Comparison of ENCODE assay signal across 24 cellular contexts in genomic region chr11:125337836-125338235, GRCh38.
A peak's percentile ranks its signal among the peaks of the same experiment; 100 is the strongest.
DNase-seq lines count a peak whose midpoint lies in the region; ATAC-seq and TF ChIP-seq lines count a peak whose summit lies in the region.
"Had no signal": no experiment of that assay in that cellular context is flagged by ENCODE, and none has a peak within 500 bp of the region (broad histone marks: within the 10 kb centered on the region; RNA-seq: fewer than 3 reads in every experiment).

No MANE protein-coding gene starts in this region.

- H3K9me3 Mint-ChIP-seq in GM23338 = no peaks in the 10 kb centered on the region
- H3K9me3 Mint-ChIP-seq: activated CD4-positive, alpha-beta memory T cell treated with anti-CD3 and anti-CD28 coated beads, Interleukin-2, amount 10 ng/mL, durations not matched to agents 7 days and 5 days; activated naive CD4-positive, alpha-beta T cell treated with anti-CD3 and anti-CD28 coated beads, Interleukin-2, amount 10 ng/mL, durations not matched to agents 7 days and 5 days; WTC11 had no signal

- H3K4me3 Mint-ChIP-seq in GM23338 = no peak overlapping the region
- H3K4me3 Mint-ChIP-seq: activated CD4-positive, alpha-beta memory T cell treated with anti-CD3 and anti-CD28 coated beads, Interleukin-2, amount 10 ng/mL, durations not matched to agents 7 days and 5 days; activated naive CD4-positive, alpha-beta T cell treated with anti-CD3 and anti-CD28 coated beads, Interleukin-2, amount 10 ng/mL, durations not matched to agents 7 days and 5 days; T-helper 17 cell; WTC11 had no signal

- ATAC-seq in GM23338 (no peak), foreskin keratinocyte (no peak), HG03159 (IDR thresholded peaks at IDR 0.05; ENCODE audit: unreplicated experiment) (no peak)
- ATAC-seq: A549; stimulated activated naive CD8-positive, alpha-beta T cell treated with anti-CD3 and anti-CD28 coated beads, Interleukin-15, Interleukin-2, amounts not matched to agents 100 U/mL and 50 U/mL, for 24 hours; T-helper 17 cell; WTC11 had no signal

- H3F3A ChIP-seq in GM23248 (ENCODE audit: insufficient read depth) (peaks cover 17% of the 10 kb centered on the region), GM23338 (replicated peaks; ENCODE audit: low read depth) (no peaks in the 10 kb centered on the region)

- no peaks in the 10 kb centered on the region for H3K36me3 ChIP-seq in GM23248 (ENCODE audit: low read depth)
- H3K36me3 ChIP-seq in skeletal muscle satellite cell (ENCODE audit: insufficient read depth, low read length) = no peaks in the 10 kb centered on the region
- no peaks in the 10 kb centered on the region for H3K36me3 ChIP-seq in GM23338 (ENCODE audit: insufficient read depth)
- H3K36me3 ChIP-seq: BLaER1 treated with 17β-estradiol and CSF1 and Interleukin-3, amounts not matched to agents 10 nM and 100 nM; colonic mucosa; HAP-1; SJSA1 had no signal

- no peak overlapping the region for H2AFZ ChIP-seq in GM23248
- H2AFZ ChIP-seq in GM23338 = no peak overlapping the region
- H2AFZ ChIP-seq: PC-9 had no signal

- H3K36me3 Mint-ChIP-seq in GM23338 (ENCODE audit: low read depth) = no peaks in the 10 kb centered on the region
- H3K36me3 Mint-ChIP-seq: activated naive CD4-positive, alpha-beta T cell treated with anti-CD3 and anti-CD28 coated beads, Interleukin-2, amount 10 ng/mL, durations not matched to agents 7 days and 5 days; WTC11 had no signal

- H4K20me1 ChIP-seq in GM23248 (ENCODE audit: insufficient read depth) = no peaks in the 10 kb centered on the region
- no peaks in the 10 kb centered on the region for H4K20me1 ChIP-seq in GM23338 (replicated peaks; ENCODE audit: insufficient read depth)
- H4K20me1 ChIP-seq: BLaER1 treated with 17β-estradiol and CSF1 and Interleukin-3, amounts not matched to agents 10 nM and 100 nM had no signal

- in situ Hi-C loops in GM23248 (cut with MboI) = no loop called here

- 71% methylated on average over 4 of the region's 4 CpGs for WGBS in GM23248 (ENCODE audit: low coverage in 1 of 2, low lambda C conversion rate in 2 of 2, missing lambda C conversion rate in 2 of 2), 2 experiments

- H3K27ac ChIP-seq in GM23248 (no peak overlapping the region), GM23338 (ENCODE audit: low read depth) (no peak overlapping the region), foreskin keratinocyte (no peak overlapping the region)
- H3K27ac ChIP-seq: A549; BLaER1 treated with 17β-estradiol and CSF1 and Interleukin-3, amounts not matched to agents 10 nM and 100 nM; colonic mucosa; PC-9; SJSA1 had no signal

- H3K79me2 ChIP-seq in GM23248 (ENCODE audit: insufficient read depth) (no peaks in the 10 kb centered on the region), GM23338 (replicated peaks; ENCODE audit: insufficient read depth) (no peaks in the 10 kb centered on the region)

- H3K4me1 ChIP-seq in GM23248 (ENCODE audit: insufficient read depth) = peaks cover 18% of the 10 kb centered on the region
- H3K4me1 ChIP-seq in skeletal muscle satellite cell (ENCODE audit: control insufficient read depth, insufficient read depth, low read length) = peaks cover 27% of the 10 kb centered on the region
- H3K4me1 ChIP-seq in GM23338 (ENCODE audit: insufficient read depth) = peaks cover 10% of the 10 kb centered on the region
- H3K4me1 ChIP-seq in foreskin keratinocyte = no peaks in the 10 kb centered on the region
- H3K4me1 ChIP-seq: A549; BLaER1 treated with 17β-estradiol and CSF1 and Interleukin-3, amounts not matched to agents 10 nM and 100 nM; colonic mucosa; HAP-1; SJSA1 had no signal

- no peak overlapping the region for H3K27ac Mint-ChIP-seq in GM23338
- H3K27ac Mint-ChIP-seq: activated CD4-positive, alpha-beta memory T cell treated with anti-CD3 and anti-CD28 coated beads, Interleukin-2, amount 10 ng/mL, durations not matched to agents 7 days and 5 days; activated naive CD4-positive, alpha-beta T cell treated with anti-CD3 and anti-CD28 coated beads, Interleukin-2, amount 10 ng/mL, durations not matched to agents 7 days and 5 days; T-helper 17 cell; WTC11 had no signal

- H3K4me2 ChIP-seq in GM23248 (ENCODE audit: unreplicated experiment) = no peak overlapping the region
- H3K4me2 ChIP-seq in skeletal muscle satellite cell (ENCODE audit: low read length) = no peak overlapping the region
- H3K4me2 ChIP-seq in GM23338 = no peak overlapping the region
- H3K4me2 ChIP-seq: A549; BLaER1 treated with 17β-estradiol and CSF1 and Interleukin-3, amounts not matched to agents 10 nM and 100 nM; PC-9 had no signal

- H3K27me3 Mint-ChIP-seq in GM23338 (ENCODE audit: insufficient read depth, low read depth, poor library complexity) = peaks cover 13% of the 10 kb centered on the region

- peak; percentile 33 for DNase-seq in GM23248
- peak; percentile 9 for DNase-seq in epithelial cell of esophagus (ENCODE audit: low read depth)
- peak; percentile 53 for DNase-seq in mesenteric fat pad (ENCODE audit: low spot score)
- no peak for DNase-seq in GM23338 (ENCODE audit: low spot score)
- DNase-seq in COLO829 (ENCODE audit: low spot score) = no peak
- DNase-seq in foreskin keratinocyte = no peak
- DNase-seq: activated CD4-positive, alpha-beta memory T cell treated with anti-CD3 and anti-CD28 coated beads, Interleukin-2, amount 10 ng/mL, durations not matched to agents 7 days and 5 days; activated naive CD4-positive, alpha-beta T cell treated with anti-CD3 and anti-CD28 coated beads, Interleukin-2, amount 10 ng/mL, durations not matched to agents 7 days and 5 days; activated T-cell treated with anti-CD3 and anti-CD28 coated beads, Interleukin-2, amount 50 U/mL, for 1 hour; colonic mucosa; DMS 273 treated with DMSO at 0.1 percent for 48 hours; NCI-H1694; NCI-H2227 treated with DMSO at 0.1 percent for 48 hours; PC-9; stimulated activated CD4-positive, alpha-beta T cell treated with anti-CD3 and anti-CD28 coated beads, Interleukin-2, amount 100 ng/mL, for 24 hours; stimulated activated naive CD8-positive, alpha-beta T cell treated with anti-CD3 and anti-CD28 coated beads, Interleukin-15, Interleukin-2, amounts not matched to agents 100 U/mL and 50 U/mL, for 24 hours; T-helper 17 cell had no signal

- H3K9ac ChIP-seq in GM23248 = no peak overlapping the region
- peak overlapping the region; percentile 54 for H3K9ac ChIP-seq in skeletal muscle satellite cell (ENCODE audit: low read depth, low read length)
- H3K9ac ChIP-seq: BLaER1 treated with 17β-estradiol and CSF1 and Interleukin-3, amounts not matched to agents 10 nM and 100 nM had no signal

- H3K9me2 ChIP-seq in GM23248 (ENCODE audit: insufficient read depth) (no peaks in the 10 kb centered on the region), GM23338 (ENCODE audit: insufficient read depth) (no peaks in the 10 kb centered on the region)

- H3K4me1 Mint-ChIP-seq in GM23338 = peaks cover 16% of the 10 kb centered on the region
- H3K4me1 Mint-ChIP-seq: activated CD4-positive, alpha-beta memory T cell treated with anti-CD3 and anti-CD28 coated beads, Interleukin-2, amount 10 ng/mL, durations not matched to agents 7 days and 5 days; activated naive CD4-positive, alpha-beta T cell treated with anti-CD3 and anti-CD28 coated beads, Interleukin-2, amount 10 ng/mL, durations not matched to agents 7 days and 5 days had no signal

- no peak for TF ChIP-seq CTCF in epithelial cell of esophagus (IDR thresholded peaks at IDR 0.05; ENCODE audit: insufficient read depth, low read depth, low read length, missing control alignments)
- TF ChIP-seq CTCF in GM23338 (conservative IDR thresholded peaks at IDR 0.05; ENCODE audit: low read depth in 2 of 2) = no peak
- TF ChIP-seq CTCF in foreskin keratinocyte (conservative IDR thresholded peaks at IDR 0.05) = no peak

- H3K9me3 ChIP-seq in GM23248 (ENCODE audit: low read depth) (no peaks in the 10 kb centered on the region), skeletal muscle satellite cell (replicated peaks; ENCODE audit: low read length) (no peaks in the 10 kb centered on the region)
- H3K9me3 ChIP-seq: A549; BLaER1 treated with 17β-estradiol and CSF1 and Interleukin-3, amounts not matched to agents 10 nM and 100 nM; colonic mucosa; HAP-1; SJSA1 had no signal

- no peaks in the 10 kb centered on the region for H3K27me3 ChIP-seq in GM23248 (replicated peaks; ENCODE audit: insufficient read depth)
- H3K27me3 ChIP-seq in skeletal muscle satellite cell (ENCODE audit: control insufficient read depth, insufficient read depth, low read length) = peaks cover 7% of the 10 kb centered on the region
- H3K27me3 ChIP-seq in GM23338 (ENCODE audit: insufficient read depth) = no peaks in the 10 kb centered on the region
- peaks cover 13% of the 10 kb centered on the region for H3K27me3 ChIP-seq in foreskin keratinocyte
- H3K27me3 ChIP-seq: BLaER1 treated with 17β-estradiol and CSF1 and Interleukin-3, amounts not matched to agents 10 nM and 100 nM; colonic mucosa; SJSA1 had no signal

- no peak overlapping the region for H3K4me3 ChIP-seq in GM23248
- H3K4me3 ChIP-seq in epithelial cell of esophagus (ENCODE audit: low read length) = no peak overlapping the region
- no peak overlapping the region for H3K4me3 ChIP-seq in skeletal muscle satellite cell (ENCODE audit: low read length)
- H3K4me3 ChIP-seq in GM23338 = no peak overlapping the region
- H3K4me3 ChIP-seq: A549; BLaER1 treated with 17β-estradiol and CSF1 and Interleukin-3, amounts not matched to agents 10 nM and 100 nM; colonic mucosa; HAP-1; PC-9; SJSA1 had no signal

TF ChIP-seq in GM23338, 12 proteins besides CTCF, POLR2A, EP300 and RAD21 (continues in another document):
- TF ChIP-seq ETS1 (IDR thresholded peaks at IDR 0.05) = no peak
- no peak for TF ChIP-seq POLR2AphosphoS5 (IDR thresholded peaks at IDR 0.05; ENCODE audit: low read depth)
- TF ChIP-seq JUNB (IDR thresholded peaks at IDR 0.05; ENCODE audit: unreplicated experiment) = no peak
- TF ChIP-seq EZH2phosphoT487 (IDR thresholded peaks at IDR 0.05; ENCODE audit: unreplicated experiment) = no peak
- TF ChIP-seq CREB1 (CRISPR knock-in tag; IDR thresholded peaks at IDR 0.05; ENCODE audit: low read depth) = no peak
- no peak for TF ChIP-seq STAT1 (IDR thresholded peaks at IDR 0.05; ENCODE audit: unreplicated experiment)
- TF ChIP-seq ZNF114 (CRISPR knock-in tag; IDR thresholded peaks at IDR 0.05) = no peak

Comparison
In these comparisons a context has a peak if more than half of its experiments do, and no peak if none do; other contexts are left out.
1. DNase-seq: peak in GM23248 (single experiment), epithelial cell of esophagus (single experiment) and mesenteric fat pad (single experiment); none in GM23338 (single experiment), COLO829 (single experiment) and foreskin keratinocyte (0 of 2).